14 cellular contexts compared by ENCODE assay signal in genomic region chr3:195159117-195159818, GRCh38.
A peak's percentile ranks its signal among the peaks of the same experiment; 100 is the strongest.
DNase-seq lines count a peak whose midpoint lies in the region; ATAC-seq and TF ChIP-seq lines count a peak whose summit lies in the region.
"Had no signal": no experiment of that assay in that cellular context is flagged by ENCODE, and none has a peak within 500 bp of the region (broad histone marks: within the 10 kb centered on the region; RNA-seq: fewer than 3 reads in every experiment).

No MANE protein-coding gene starts in this region.

- H3K56ac ChIP-seq in IMR-90 (ENCODE audit: extremely low read depth, insufficient read depth, low read length) (peak overlapping the region; percentile 19; the same call in 1 of the 2 replicates), mesendoderm (ENCODE audit: low read length) (no peak overlapping the region)

- no CpG with 5 or more reads among the region's 10 CpGs for WGBS in IMR-90 (ENCODE audit: extremely low coverage in 2 of 2, insufficient read length in 1 of 2), 2 experiments
- 95% methylated on average over 9 of the region's 10 CpGs for WGBS in esophagus muscularis mucosa
- WGBS in mesendoderm (ENCODE audit: extremely low coverage, insufficient coverage, low lambda C conversion rate) = no CpG with 5 or more reads among the region's 10 CpGs
- WGBS in stomach, 5 donors = 84 to 93% (median 91%) methylated on average over 7 to 10 of the region's 10 CpGs

- dilution Hi-C loops in IMR-90 (cut with HindIII; ENCODE audit: low sequenced_read_pairs, unreplicated experiment) = no loop called here

- H3K36me3 ChIP-seq in IMR-90 (ENCODE audit: control insufficient read depth, insufficient read depth, low read length) = no peaks in the 10 kb centered on the region
- H3K36me3 ChIP-seq in esophagus muscularis mucosa = no peaks in the 10 kb centered on the region
- no peaks in the 10 kb centered on the region for H3K36me3 ChIP-seq in mesendoderm (ENCODE audit: control insufficient read depth, insufficient read depth, low read length)
- H3K36me3 ChIP-seq in stomach = no peaks in the 10 kb centered on the region
- H3K36me3 ChIP-seq: BE2C, prostate gland had no signal

- TF ChIP-seq RAD21 in IMR-90 (IDR thresholded peaks at IDR 0.05; ENCODE audit: low read length) = no peak

- ATAC-seq in IMR-90 (ENCODE audit: low read depth) = no peak
- ATAC-seq in omental fat pad (ENCODE audit: low FRiP score) = no peak
- ATAC-seq in HG03039 (IDR thresholded peaks at IDR 0.05; ENCODE audit: unreplicated experiment) = no peak

- peak overlapping the region; percentile 55 for H2AFZ ChIP-seq in IMR-90 (replicated peaks; ENCODE audit: low read length, poor library complexity)

- no peak overlapping the region for H3K9ac ChIP-seq in IMR-90 (ENCODE audit: low read depth, low read length)
- H3K9ac ChIP-seq in mesendoderm (ENCODE audit: low read length) = no peak overlapping the region

- peak overlapping the region; percentile 88 to 89; a peak in 3 of 4 replicates for H4K8ac ChIP-seq in IMR-90 (ENCODE audit: low read depth in 2 of 2, low read length in 2 of 2)
- no peak overlapping the region for H4K8ac ChIP-seq in mesendoderm (ENCODE audit: low read depth, low read length)

- CTCF ChIA-PET in IMR-90 (lab: Yijun Ruan, JAX) = interaction anchor here (0.5 to 0.8 kb wide), 3 partner anchors 29 to 197 kb away, joined by 3 read pairs; no protein-coding TSS in a partner anchor

- DNase-seq in IMR-90 (no peak), esophagus muscularis mucosa (ENCODE audit: extremely low spot score) (no peak), mesendoderm (no peak), stomach (no peak), kidney tubule cell (ENCODE audit: low spot score) (no peak), COLO829 (ENCODE audit: low spot score) (no peak), omental fat pad (ENCODE audit: low spot score) (no peak)
- DNase-seq: activated naive CD4-positive, alpha-beta T cell treated with anti-CD3 and anti-CD28 coated beads for 36 hours; BE2C; DMS53; NCI-H1930; NCI-H69 had no signal

- H3K4me2 ChIP-seq in IMR-90 (ENCODE audit: low read depth, low read length) (no peak overlapping the region), mesendoderm (ENCODE audit: low read length) (no peak overlapping the region)

- H3K23ac ChIP-seq in IMR-90 (ENCODE audit: low read depth, low read length) (peak overlapping the region; percentile 69), mesendoderm (ENCODE audit: low read length) (no peak overlapping the region)

- peak overlapping the region; percentile 97 for H3K14ac ChIP-seq in IMR-90 (replicated peaks; ENCODE audit: low read depth, low read length)

- H3K27ac ChIP-seq in IMR-90 (ENCODE audit: insufficient read depth, low read length) = peak overlapping the region; percentile 92
- peak overlapping the region; percentile 58 to 79 (median 65) for H3K27ac ChIP-seq in esophagus muscularis mucosa (replicated peaks in 1 of 4)
- peak overlapping the region; percentile 33 for H3K27ac ChIP-seq in mesendoderm (ENCODE audit: low read depth, low read length)
- peak overlapping the region; percentile 23 to 83 (median 73) for H3K27ac ChIP-seq in stomach
- H3K27ac ChIP-seq: prostate gland had no signal

- H3K18ac ChIP-seq in IMR-90 (ENCODE audit: low read depth, low read length) = peak overlapping the region; percentile 89
- H3K18ac ChIP-seq in mesendoderm (ENCODE audit: low read length) = no peak overlapping the region

- TF ChIP-seq EP300 in esophagus muscularis mucosa (IDR thresholded peaks at IDR 0.05) (no peak), stomach (IDR thresholded peaks at IDR 0.05) (no peak)

- POLR2A ChIA-PET in IMR-90 (lab: Charles Lee; ENCODE audit: unreplicated experiment) = no interaction called here

- H2BK20ac ChIP-seq in IMR-90 (ENCODE audit: low read depth, low read length) = peak overlapping the region; percentile 92

- no TSS peak for BruUV-seq in IMR-90 (replicated peaks; lab: Mats Ljungman, UMichigan)

- in situ Hi-C loops in IMR-90 (cut with MboI; ENCODE audit: low sequenced_read_pairs) = no loop called here

- peaks cover 44% of the 10 kb centered on the region for H3K9me1 ChIP-seq in IMR-90 (ENCODE audit: insufficient read depth, low read length)

- no peak overlapping the region for H3K4me3 ChIP-seq in IMR-90 (ENCODE audit: insufficient read depth, low read depth, low read length)
- H3K4me3 ChIP-seq in esophagus muscularis mucosa = no peak overlapping the region
- no peak overlapping the region for H3K4me3 ChIP-seq in mesendoderm (ENCODE audit: low read length)
- no peak overlapping the region for H3K4me3 ChIP-seq in stomach
- H3K4me3 ChIP-seq: prostate gland had no signal

- no peak for TF ChIP-seq CTCF in IMR-90 (conservative IDR thresholded peaks at IDR 0.05; ENCODE audit: low read depth, low read length)
- TF ChIP-seq CTCF in esophagus muscularis mucosa (IDR thresholded peaks at IDR 0.05) = no peak
- TF ChIP-seq CTCF in stomach (IDR thresholded peaks at IDR 0.05) = no peak
- no peak for TF ChIP-seq CTCF in omental fat pad (IDR thresholded peaks at IDR 0.05)

- H2BK15ac ChIP-seq in IMR-90 (ENCODE audit: low read depth, low read length) (peak overlapping the region; percentile 100; the same call in 2 of the 3 replicates), mesendoderm (replicated peaks; ENCODE audit: low read depth) (no peak overlapping the region)

- H4K91ac ChIP-seq in IMR-90 (ENCODE audit: insufficient read depth, low read depth, low read length) = peak overlapping the region; percentile 88

- H2AK5ac ChIP-seq in IMR-90 (ENCODE audit: low read depth, low read length) (peak overlapping the region; percentile 99), mesendoderm (ENCODE audit: low read length) (no peak overlapping the region)

- H3K4me1 ChIP-seq in IMR-90 (ENCODE audit: control insufficient read depth, insufficient read depth, low read length) (peaks cover 29% of the 10 kb centered on the region), esophagus muscularis mucosa (peaks cover 46 to 61% (median 52%) of the 10 kb centered on the region in 4 donors), mesendoderm (ENCODE audit: control insufficient read depth, low read depth, low read length) (peaks cover 12% of the 10 kb centered on the region), stomach (peaks cover 38 to 70% (median 56%) of the 10 kb centered on the region in 4 donors)

- H3K79me1 ChIP-seq in IMR-90 (ENCODE audit: low read depth in 1 of 2, low read length in 2 of 2) (peaks cover 20 to 51% of the 10 kb centered on the region in 2 experiments), mesendoderm (ENCODE audit: low read length) (peaks cover 12% of the 10 kb centered on the region)

- no peaks in the 10 kb centered on the region for H4K20me1 ChIP-seq in IMR-90 (ENCODE audit: insufficient read depth, low read length)

- H3K9me3 ChIP-seq in IMR-90 (ENCODE audit: control insufficient read depth, insufficient read depth, low read length) (no peaks in the 10 kb centered on the region), esophagus muscularis mucosa (no peaks in the 10 kb centered on the region), stomach (no peaks in the 10 kb centered on the region)
- H3K9me3 ChIP-seq: BE2C, prostate gland had no signal

- H3K4ac ChIP-seq in IMR-90 (ENCODE audit: low read depth, low read length) = peak overlapping the region; percentile 98
- H3K4ac ChIP-seq in mesendoderm (ENCODE audit: low read depth, low read length) = no peak overlapping the region

- H3K79me2 ChIP-seq in mesendoderm (ENCODE audit: control insufficient read depth, insufficient read depth, low read length) = peaks cover 2% of the 10 kb centered on the region

- peak overlapping the region; percentile 92 for H2BK120ac ChIP-seq in IMR-90 (ENCODE audit: low read depth, low read length)
- H2BK120ac ChIP-seq in mesendoderm (ENCODE audit: low read depth, low read length) = no peak overlapping the region

- H2BK5ac ChIP-seq in IMR-90 (ENCODE audit: low read depth, low read length, poor library complexity, severe bottlenecking) (peak overlapping the region; percentile 74), mesendoderm (ENCODE audit: low read length) (no peak overlapping the region)

- H3K27me3 ChIP-seq in IMR-90 (ENCODE audit: control insufficient read depth, insufficient read depth, low read length) = no peaks in the 10 kb centered on the region
- no peaks in the 10 kb centered on the region for H3K27me3 ChIP-seq in esophagus muscularis mucosa
- H3K27me3 ChIP-seq in mesendoderm (ENCODE audit: insufficient read depth, low read length, poor library complexity) = no peaks in the 10 kb centered on the region
- no peaks in the 10 kb centered on the region for H3K27me3 ChIP-seq in stomach
- H3K27me3 ChIP-seq: BE2C had no signal

- peak overlapping the region; percentile 66 for H2AK9ac ChIP-seq in IMR-90 (replicated peaks; ENCODE audit: low read depth, low read length, poor library complexity)

- no peak for TF ChIP-seq POLR2A in IMR-90 (IDR thresholded peaks at IDR 0.05; ENCODE audit: low read depth, low read length)
- no peak for TF ChIP-seq POLR2A in esophagus muscularis mucosa (IDR thresholded peaks at IDR 0.05; ENCODE audit: low read depth)
- TF ChIP-seq POLR2A in stomach (IDR thresholded peaks at IDR 0.05) = no peak

- intact Hi-C loops in IMR-90 (cut with micrococcal nuclease) = loop anchor here (10.0 kb wide), 1 partner anchor 96 kb away; no protein-coding TSS in a partner anchor
- intact Hi-C loops in esophagus muscularis mucosa (cut with DNase I) = no loop called here
- intact Hi-C loops in stomach (cut with DNase I; ENCODE audit: low total_unique reads) = no loop called here

- H4K5ac ChIP-seq in IMR-90 (ENCODE audit: low read depth, low read length) (peak overlapping the region; percentile 83), mesendoderm (ENCODE audit: low read length) (no peak overlapping the region)

TF ChIP-seq in IMR-90, 13 proteins besides CTCF, POLR2A, EP300 and RAD21 (continues in another document):
- TF ChIP-seq FOS (IDR thresholded peaks at IDR 0.05; ENCODE audit: low read depth, low read length) (no peak), RCOR1 (IDR thresholded peaks at IDR 0.05; ENCODE audit: insufficient replicate concordance, low read length) (no peak), NFE2L2 (IDR thresholded peaks at IDR 0.05; ENCODE audit: low read depth, low read length) (no peak), BHLHE40 (IDR thresholded peaks at IDR 0.05; ENCODE audit: low read depth, low read length) (no peak), MAZ (IDR thresholded peaks at IDR 0.05; ENCODE audit: borderline replicate concordance, low read depth, low read length) (no peak), CHD1 (IDR thresholded peaks at IDR 0.05; ENCODE audit: low read depth, low read length) (no peak), SMC3 (IDR thresholded peaks at IDR 0.05; ENCODE audit: low read depth, low read length) (no peak), MXI1 (IDR thresholded peaks at IDR 0.05; ENCODE audit: borderline replicate concordance, low read depth, low read length) (no peak), USF2 (IDR thresholded peaks at IDR 0.05; ENCODE audit: low read depth, low read length) (no peak)

Comparison
In these comparisons a context has a peak if more than half of its experiments do, and no peak if none do; other contexts are left out.
1. H3K27ac ChIP-seq: peak in every context shown above with its lines; median percentile 92 in IMR-90; 73 in stomach; 65 in esophagus muscularis mucosa; 33 in mesendoderm.